9 cellular contexts compared by ENCODE assay signal in genomic region chr9:131417264-131418142, GRCh38. TPM values are rescaled to one million over a fixed set of nuclear protein-coding genes. Genes with fewer than 3 reads are reported as not detected.
DNase-seq lines count a peak whose midpoint lies in the region; ATAC-seq and TF ChIP-seq lines count a peak whose summit lies in the region.
"Had no signal": no experiment of that assay in that cellular context is flagged by ENCODE, and none has a peak within 500 bp of the region (broad histone marks: within the 10 kb centered on the region; RNA-seq: fewer than 3 reads in every experiment).

No MANE protein-coding gene starts in this region.

- H4K91ac ChIP-seq in IMR-90 (ENCODE audit: insufficient read depth, low read depth, low read length) = no peak overlapping the region
- H4K91ac ChIP-seq in trophoblast cell (ENCODE audit: low read depth, low read length) = no peak overlapping the region

- H3K4ac ChIP-seq in IMR-90 (ENCODE audit: low read depth, low read length) = 0 out of 2 replicates have a peak overlapping the region, but pooled peaks have one; percentile 2
- H3K4ac ChIP-seq in trophoblast cell (ENCODE audit: low read depth, low read length) = peak overlapping the region; percentile 92

- H3K4me2 ChIP-seq in IMR-90 (ENCODE audit: low read depth, low read length) = peak overlapping the region; percentile 8; the same call in 1 of the 2 replicates
- H3K4me2 ChIP-seq in trophoblast cell (ENCODE audit: low read length) = no peak overlapping the region
- H3K4me2 ChIP-seq: KMS-11 had no signal

- H3K9me3 ChIP-seq in IMR-90 (ENCODE audit: control insufficient read depth, insufficient read depth, low read length) (no peaks in the 10 kb centered on the region), trophoblast cell (ENCODE audit: insufficient read depth, low read depth, low read length) (no peaks in the 10 kb centered on the region), spleen (no peaks in the 10 kb centered on the region)

- intact Hi-C loops in IMR-90 (cut with micrococcal nuclease) = loop anchor here (5.0 kb wide), 1 partner anchor 65 kb away; no protein-coding TSS in a partner anchor
- intact Hi-C loops in dorsolateral prefrontal cortex (cut with DNase I) = no loop called here
- intact Hi-C loops in spleen (cut with DNase I; ENCODE audit: low total_unique reads) = no loop called here

- no peak overlapping the region; the same call in 1 of the 2 replicates for H2BK120ac ChIP-seq in IMR-90 (ENCODE audit: low read depth, low read length)
- no peak overlapping the region for H2BK120ac ChIP-seq in trophoblast cell (ENCODE audit: insufficient read depth, low read length, poor library complexity)

- no peak overlapping the region for H3K18ac ChIP-seq in IMR-90 (ENCODE audit: low read depth, low read length)
- no peak overlapping the region for H3K18ac ChIP-seq in trophoblast cell (ENCODE audit: low read length)

- TF ChIP-seq POLR2A in IMR-90 (IDR thresholded peaks at IDR 0.05; ENCODE audit: low read depth, low read length) (no peak), spleen (IDR thresholded peaks at IDR 0.05) (no peak)

- POLR2A ChIA-PET in IMR-90 (lab: Charles Lee; ENCODE audit: unreplicated experiment) = no interaction called here

- no CpG with 5 or more reads among the region's 13 CpGs for WGBS in IMR-90 (ENCODE audit: extremely low coverage in 2 of 2, insufficient read length in 1 of 2), 2 experiments
- WGBS in trophoblast cell (ENCODE audit: extremely low coverage, insufficient coverage, insufficient read length) = no CpG with 5 or more reads among the region's 13 CpGs
- 41 to 54% (median 48%) methylated on average over 13 of the region's 13 CpGs for WGBS in spleen, 5 donors

- H3K14ac ChIP-seq in IMR-90 (replicated peaks; ENCODE audit: low read depth, low read length) = peak overlapping the region; percentile 18; the same call in 1 of the 2 replicates
- H3K14ac ChIP-seq in trophoblast cell (ENCODE audit: low read length) = no peak overlapping the region

- H3K27me3 ChIP-seq in IMR-90 (ENCODE audit: control insufficient read depth, insufficient read depth, low read length) (no peaks in the 10 kb centered on the region), dorsolateral prefrontal cortex (no peaks in the 10 kb centered on the region), trophoblast cell (ENCODE audit: insufficient read depth, low read length) (no peaks in the 10 kb centered on the region), spleen (replicated peaks in 1 of 7) (no peaks in the 10 kb centered on the region)

- no peak overlapping the region for H2BK20ac ChIP-seq in IMR-90 (ENCODE audit: low read depth, low read length)

- peaks cover 5% of the 10 kb centered on the region for H3K36me3 ChIP-seq in IMR-90 (ENCODE audit: control insufficient read depth, insufficient read depth, low read length)
- H3K36me3 ChIP-seq in trophoblast cell (ENCODE audit: control insufficient read depth in 1 of 2, insufficient read depth in 2 of 2, low read length in 2 of 2) = peaks cover 15 to 26% of the 10 kb centered on the region in 2 experiments
- H3K36me3 ChIP-seq in spleen = peaks cover 0 to 47% (median 1%) of the 10 kb centered on the region in 6 donors

- H2AK5ac ChIP-seq in IMR-90 (ENCODE audit: low read depth, low read length) (0 out of 2 replicates have a peak overlapping the region, but pooled peaks have one; percentile 69), trophoblast cell (ENCODE audit: low read length) (no peak overlapping the region)

- H2AFZ ChIP-seq in IMR-90 (replicated peaks; ENCODE audit: low read length, poor library complexity) (no peak overlapping the region), trophoblast cell (ENCODE audit: insufficient read depth, low read length, poor library complexity) (no peak overlapping the region)

- TF ChIP-seq CTCF in IMR-90 (conservative IDR thresholded peaks at IDR 0.05; ENCODE audit: low read depth, low read length) = no peak
- no peak for TF ChIP-seq CTCF in dorsolateral prefrontal cortex (IDR thresholded peaks at IDR 0.05 in 54 of 56, conservative IDR thresholded peaks at IDR 0.05 in 2 of 56; ENCODE audit: low read depth in 1 of 56, partially characterized antibody in 56 of 56)
- TF ChIP-seq CTCF in spleen (IDR thresholded peaks at IDR 0.05 in 8 of 11, conservative IDR thresholded peaks at IDR 0.05 in 3 of 11) = no peak

- no peak overlapping the region for H3K4me3 ChIP-seq in IMR-90 (ENCODE audit: insufficient read depth, low read depth, low read length)
- peak overlapping the region in 14 of 59 donors; percentile 3 to 30 (median 13) for H3K4me3 ChIP-seq in dorsolateral prefrontal cortex
- H3K4me3 ChIP-seq in trophoblast cell (ENCODE audit: low read depth, low read length) = no peak overlapping the region
- H3K4me3 ChIP-seq in spleen = peak overlapping the region in 1 of 8 donors; percentile 5

- no peak for ATAC-seq in IMR-90 (ENCODE audit: low read depth)

- H2BK15ac ChIP-seq in IMR-90 (ENCODE audit: low read depth, low read length) = no peak overlapping the region

- peaks cover 38% of the 10 kb centered on the region for H3K4me1 ChIP-seq in IMR-90 (ENCODE audit: control insufficient read depth, insufficient read depth, low read length)
- H3K4me1 ChIP-seq in trophoblast cell (ENCODE audit: control insufficient read depth in 1 of 2, insufficient read depth in 2 of 2, low read length in 2 of 2) = peaks cover 41 to 43% of the 10 kb centered on the region in 2 experiments
- peaks cover 42 to 100% (median 92%) of the 10 kb centered on the region in 6 donors for H3K4me1 ChIP-seq in spleen

- H2AK9ac ChIP-seq in IMR-90 (replicated peaks; ENCODE audit: low read depth, low read length, poor library complexity) = no peak overlapping the region

- peak; percentile 45 for DNase-seq in DMS53 treated with DMSO at 0.1 percent for 48 hours (lab: John Stamatoyannopoulos, UW; ENCODE audit: unreplicated experiment)
- no peak for DNase-seq in IMR-90
- no peak for DNase-seq in dorsolateral prefrontal cortex
- DNase-seq in trophoblast cell = peak; percentile 44 to 71
- no peak for DNase-seq in SW 1271 (lab: John Stamatoyannopoulos, UW)
- no peak for DNase-seq in spleen
- DNase-seq in DMS114 treated with DMSO at 0.1 percent for 48 hours (lab: John Stamatoyannopoulos, UW; ENCODE audit: unreplicated experiment) = no peak
- DNase-seq in 8988T = no peak

- CTCF ChIA-PET in IMR-90 (lab: Yijun Ruan, JAX) = interaction anchor here (1.3 kb wide), 1 partner anchor 15 kb away, joined by 5 read pairs; no protein-coding TSS in a partner anchor

- BruUV-seq in IMR-90 (replicated peaks; lab: Mats Ljungman, UMichigan) = no TSS peak

- no peak for TF ChIP-seq RAD21 in IMR-90 (IDR thresholded peaks at IDR 0.05; ENCODE audit: low read length)

- 0 out of 2 replicates have a peak overlapping the region, but pooled peaks have one; percentile 7 for H3K23ac ChIP-seq in IMR-90 (ENCODE audit: low read depth, low read length)
- no peak overlapping the region for H3K23ac ChIP-seq in trophoblast cell (ENCODE audit: low read length)

- peaks cover 0 to 79% of the 10 kb centered on the region in 2 experiments; a peak in 3 of 4 replicates for H3K79me1 ChIP-seq in IMR-90 (ENCODE audit: low read depth in 1 of 2, low read length in 2 of 2)
- no peaks in the 10 kb centered on the region for H3K79me1 ChIP-seq in trophoblast cell (ENCODE audit: low read length)

- dilution Hi-C loops in IMR-90 (cut with HindIII; ENCODE audit: low sequenced_read_pairs, unreplicated experiment) = no loop called here

- H3K9ac ChIP-seq in IMR-90 (ENCODE audit: low read depth, low read length) (no peak overlapping the region), trophoblast cell (ENCODE audit: low read length) (no peak overlapping the region)
- H3K9ac ChIP-seq: KMS-11 had no signal

- H2BK5ac ChIP-seq in IMR-90 (ENCODE audit: low read depth, low read length, poor library complexity, severe bottlenecking) (peak overlapping the region; percentile 1), trophoblast cell (ENCODE audit: low read depth, low read length, poor library complexity) (no peak overlapping the region)

- H2BK12ac ChIP-seq in trophoblast cell (ENCODE audit: low read length) = no peak overlapping the region

- H3K9me1 ChIP-seq in IMR-90 (ENCODE audit: insufficient read depth, low read length) = peaks cover 42% of the 10 kb centered on the region

- in situ Hi-C loops in IMR-90 (cut with MboI; ENCODE audit: low sequenced_read_pairs) = no loop called here

- 0 out of 4 replicates have a peak overlapping the region, but pooled peaks of 1 of the 2 experiments have one; percentile 17 for H4K8ac ChIP-seq in IMR-90 (ENCODE audit: low read depth in 2 of 2, low read length in 2 of 2)
- H4K8ac ChIP-seq in trophoblast cell (ENCODE audit: low read depth, low read length) = no peak overlapping the region

- H3K56ac ChIP-seq in IMR-90 (ENCODE audit: extremely low read depth, insufficient read depth, low read length) = no peak overlapping the region

- peaks cover 98% of the 10 kb centered on the region for H4K20me1 ChIP-seq in IMR-90 (ENCODE audit: insufficient read depth, low read length)

- H3K79me2 ChIP-seq in trophoblast cell (ENCODE audit: control insufficient read depth, insufficient read depth, low read length, poor library complexity) = peaks cover 49% of the 10 kb centered on the region

- no peak overlapping the region for H4K5ac ChIP-seq in IMR-90 (ENCODE audit: low read depth, low read length)

- H3K27ac ChIP-seq in IMR-90 (ENCODE audit: insufficient read depth, low read length) (no peak overlapping the region), dorsolateral prefrontal cortex (peak overlapping the region; percentile 48 to 96 (median 90)), trophoblast cell (ENCODE audit: low read depth, low read length) (no peak overlapping the region), spleen (peak overlapping the region in 4 of 8 donors; percentile 38 to 57 (median 49))
- H3K27ac ChIP-seq: KMS-11 had no signal

- no peak overlapping the region for H4K12ac ChIP-seq in trophoblast cell (ENCODE audit: low read depth, low read length)

TF ChIP-seq in IMR-90, 13 proteins besides CTCF, POLR2A, EP300 and RAD21:
- TF ChIP-seq CHD1 (IDR thresholded peaks at IDR 0.05; ENCODE audit: low read depth, low read length) (no peak), SMC3 (IDR thresholded peaks at IDR 0.05; ENCODE audit: low read depth, low read length) (no peak), CEBPB (IDR thresholded peaks at IDR 0.05; ENCODE audit: low read depth, low read length) (peak; percentile 18; the same call in 1 of the 2 replicates), MAZ (IDR thresholded peaks at IDR 0.05; ENCODE audit: borderline replicate concordance, low read depth, low read length) (no peak)

RNA-seq across cellular contexts. Expression of gene PRRC2B, which starts 23.6 kb away (rescaled TPM):
- total RNA-seq in IMR-90 (2012; rRNA removed) (19.4 and 22.2 TPM in 2 replicates), dorsolateral prefrontal cortex (100 to 1,000 TPM; 234 to 434 (median 347) TPM), spleen (100 to 1,000 TPM; 136 to 235 (median 186) TPM)
- polyA plus RNA-seq in IMR-90 (2012; rRNA removed) (39.1 and 46.5 TPM in 2 replicates), spleen (10 to 100 TPM; 23.3 to 63.1 (median 31.4) TPM)
- 26.8 and 31.7 TPM in 2 replicates for polyA plus RNA-seq in IMR-90 (2012; cell fraction: cytosol; rRNA removed)
- polyA plus RNA-seq in IMR-90 (2012; cell fraction: nucleus; rRNA removed; ENCODE audit: low replicate concordance) = 111 and 118 TPM in 2 replicates
- polyA plus RNA-seq in trophoblast cell (2013) = 115 and 121 TPM in 2 replicates

Comparison
In these comparisons a context has a peak if more than half of its experiments do, and no peak if none do; other contexts are left out.
1. DNase-seq: peak in DMS53 treated with DMSO at 0.1 percent for 48 hours (single experiment) and trophoblast cell (2 of 2); none in IMR-90 (single experiment), dorsolateral prefrontal cortex (0 of 10), SW 1271 (0 of 2), spleen (single experiment), DMS114 treated with DMSO at 0.1 percent for 48 hours (single experiment) and 8988T (single experiment).
2. H3K27ac ChIP-seq: peak in dorsolateral prefrontal cortex (59 of 59); none in IMR-90 (single experiment) and trophoblast cell (single experiment).